ENCODE assay signal across 1 cellular context in genomic region chr4:37686373-37687174, GRCh38.
TF ChIP-seq lines count a peak whose summit lies in the region.

RELL1 (minus strand) TSS chr4:37686376; CDS start chr4:37686287, 89 bp downstream.

TF ChIP-seq in WTC11, 78 proteins besides CTCF, POLR2A, EP300 and RAD21 (continued from another document):
- 0 out of 2 replicates have a peak, but pooled peaks have one; percentile 62 for TF ChIP-seq ZBTB43 (CRISPR knock-in tag; IDR thresholded peaks at IDR 0.05)
- no peak for TF ChIP-seq ZNF138 (CRISPR knock-in tag; conservative IDR thresholded peaks at IDR 0.05)
- peak; percentile 5; the same call in 1 of the 2 replicates for TF ChIP-seq FOXP1 (CRISPR knock-in tag; IDR thresholded peaks at IDR 0.05; ENCODE audit: borderline replicate concordance)
- peak; percentile 32 for TF ChIP-seq E2F5 (CRISPR knock-in tag; IDR thresholded peaks at IDR 0.05)
- TF ChIP-seq ZNF121 (CRISPR knock-in tag; IDR thresholded peaks at IDR 0.05): peak; percentile 99
- peak; percentile 91 for TF ChIP-seq PRDM15 (CRISPR knock-in tag; IDR thresholded peaks at IDR 0.05)
- no peak for TF ChIP-seq ZNF396 (CRISPR knock-in tag; IDR thresholded peaks at IDR 0.05; ENCODE audit: borderline replicate concordance)
- TF ChIP-seq OVOL2 (CRISPR knock-in tag; IDR thresholded peaks at IDR 0.05; ENCODE audit: borderline replicate concordance): no peak
- TF ChIP-seq SMAD4 (CRISPR knock-in tag; IDR thresholded peaks at IDR 0.05): no peak
- TF ChIP-seq MAX (CRISPR knock-in tag; IDR thresholded peaks at IDR 0.05): peak; percentile 67
- no peak for TF ChIP-seq FOXK1 (CRISPR knock-in tag; IDR thresholded peaks at IDR 0.05)
- peak; percentile 94 for TF ChIP-seq USF2 (CRISPR knock-in tag; IDR thresholded peaks at IDR 0.05)
- TF ChIP-seq HMGXB4 (CRISPR knock-in tag; IDR thresholded peaks at IDR 0.05): no peak
- no peak for TF ChIP-seq NR2C2 (CRISPR knock-in tag; IDR thresholded peaks at IDR 0.05)
- no peak for TF ChIP-seq CDX4 (CRISPR knock-in tag; IDR thresholded peaks at IDR 0.05; ENCODE audit: borderline replicate concordance)
- TF ChIP-seq HMGA2 (CRISPR knock-in tag; IDR thresholded peaks at IDR 0.05): no peak
